Comparison of ENCODE assay signal across 8 cellular contexts in the genomic region with DNA sequence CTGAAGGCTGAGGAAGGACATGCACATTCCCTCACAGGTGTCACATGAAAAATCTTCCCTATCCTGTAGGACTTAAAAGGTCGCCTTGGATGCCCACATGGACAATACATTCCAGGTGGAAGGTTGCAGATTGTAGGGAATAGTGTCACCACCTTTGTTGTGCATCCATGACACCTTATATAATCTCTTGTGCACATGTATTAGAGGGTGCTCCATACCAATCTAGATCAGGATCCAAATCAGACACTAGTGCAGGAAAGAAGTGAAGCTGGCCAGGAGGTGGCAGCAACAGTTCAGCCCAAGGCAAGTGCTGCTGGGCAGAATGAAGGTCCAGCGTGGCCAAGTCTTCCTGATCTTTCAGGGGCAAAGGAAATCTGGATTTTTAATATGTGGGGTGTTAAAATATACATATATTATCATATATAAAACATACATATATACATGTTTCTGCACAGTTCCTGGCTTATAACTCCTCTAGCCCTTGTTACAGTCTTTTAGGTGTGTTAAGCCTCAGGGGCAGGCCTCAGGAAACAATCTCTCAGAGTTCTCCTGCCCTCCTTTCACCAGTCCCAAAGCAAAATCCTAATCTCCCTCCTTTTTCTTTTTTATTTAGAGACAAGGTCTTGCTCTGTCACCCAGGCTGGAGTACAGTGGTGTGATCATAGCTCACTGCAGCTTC. TPM values are rescaled to one million over a fixed set of nuclear protein-coding genes. Genes with fewer than 3 reads are reported as not detected.
DNase-seq lines count a peak whose midpoint lies in the region; ATAC-seq, FAIRE-seq and TF ChIP-seq lines count a peak whose summit lies in the region.

No MANE protein-coding gene starts in this region.

- DNase-seq in GM12864 (ENCODE audit: low read depth) (no peak), SK-N-SH (peak; percentile 52), anterior cingulate cortex (lab: John Stamatoyannopoulos, UW) (peak in 54 of 58 donors; percentile 3 to 80 (median 47)), hepatocyte (ENCODE audit: low spot score) (peak; percentile 81), sciatic nerve (ENCODE audit: low spot score) (peak; percentile 82)

- peak; percentile 75 for TF ChIP-seq RAD21 in SK-N-SH (IDR thresholded peaks at IDR 0.05; ENCODE audit: low read length)

- H3K4me3 ChIP-seq in GM12864 (ENCODE audit: low read depth, low read length) (no peak overlapping the region), SK-N-SH (ENCODE audit: low read depth in 2 of 2, low read length in 1 of 2) (no peak overlapping the region; a peak in 1 of 4 replicates), hepatocyte (no peak overlapping the region)

- H3K4me1 ChIP-seq in SK-N-SH (ENCODE audit: control insufficient read depth in 1 of 2, insufficient read depth in 2 of 2, low read depth in 1 of 2, low read length in 1 of 2): no peaks in the 10 kb centered on the region; a peak in 1 of 4 replicates
- no peaks in the 10 kb centered on the region for H3K4me1 ChIP-seq in hepatocyte (ENCODE audit: insufficient read depth)

- H4K20me1 ChIP-seq in SK-N-SH (ENCODE audit: insufficient read depth) (no peaks in the 10 kb centered on the region), hepatocyte (ENCODE audit: insufficient read depth, poor library complexity, severe bottlenecking) (no peaks in the 10 kb centered on the region)

- H3K27ac ChIP-seq in SK-N-SH (ENCODE audit: low read depth in 2 of 2, low read length in 1 of 2): no peak overlapping the region
- H3K27ac ChIP-seq in hepatocyte: no peak overlapping the region

- H3K9ac ChIP-seq in SK-N-SH: no peak overlapping the region

- no peak overlapping the region for H3K4me2 ChIP-seq in SK-N-SH
- no peak overlapping the region for H3K4me2 ChIP-seq in hepatocyte

- H3K27me3 ChIP-seq in SK-N-SH (ENCODE audit: insufficient read depth) (no peaks in the 10 kb centered on the region), hepatocyte (no peaks in the 10 kb centered on the region)

- peaks cover 42% of the 10 kb centered on the region for H3F3A ChIP-seq in SK-N-SH (replicated peaks; ENCODE audit: insufficient read depth)

- FAIRE-seq in A204.1 (lab: Jason Lieb, UNC): peak; percentile 84

- no peak for TF ChIP-seq EP300 in SK-N-SH (IDR thresholded peaks at IDR 0.05; ENCODE audit: borderline replicate concordance in 1 of 2, low read depth in 1 of 2, low read length in 1 of 2)

- peak; percentile 65 for TF ChIP-seq CTCF in GM12864 (IDR thresholded peaks at IDR 0.05; ENCODE audit: low read depth, low read length, missing control alignments)
- peak; percentile 72 for TF ChIP-seq CTCF in LNCAP (IDR thresholded peaks at IDR 0.05)
- peak; percentile 78 for TF ChIP-seq CTCF in SK-N-SH (IDR thresholded peaks at IDR 0.05)
- peak; percentile 75 for TF ChIP-seq CTCF in hepatocyte (IDR thresholded peaks at IDR 0.05; ENCODE audit: poor library complexity)

- H2AFZ ChIP-seq in SK-N-SH (ENCODE audit: low read depth) (no peak overlapping the region), hepatocyte (no peak overlapping the region)

- H3K9me2 ChIP-seq in SK-N-SH: no peaks in the 10 kb centered on the region
- H3K9me2 ChIP-seq in hepatocyte (replicated peaks; ENCODE audit: insufficient read depth): no peaks in the 10 kb centered on the region

- POLR2A ChIA-PET in SK-N-SH (lab: Yijun Ruan, JAX): interaction anchor here (1.0 kb wide), 1 partner anchor 42 kb away, joined by 3 read pairs; a partner anchor contains a TSS

- peaks cover 44 to 64% of the 10 kb centered on the region in 2 experiments for H3K36me3 ChIP-seq in SK-N-SH (replicated peaks in 1 of 2; ENCODE audit: control insufficient read depth in 1 of 2, insufficient read depth in 2 of 2, low read length in 1 of 2)
- no peaks in the 10 kb centered on the region for H3K36me3 ChIP-seq in hepatocyte (replicated peaks; ENCODE audit: insufficient read depth, low read depth)

- H3K9me3 ChIP-seq in SK-N-SH (no peaks in the 10 kb centered on the region), hepatocyte (ENCODE audit: low read depth) (no peaks in the 10 kb centered on the region)

- WGBS in SK-N-SH (ENCODE audit: low lambda C conversion rate): 55% methylated on average over 2 of the region's 2 CpGs
- 70% methylated on average over 2 of the region's 2 CpGs for WGBS in hepatocyte (ENCODE audit: low lambda C conversion rate, missing lambda C conversion rate)

- ATAC-seq in sciatic nerve (peak; percentile 85), GM21381 (IDR thresholded peaks at IDR 0.05; ENCODE audit: unreplicated experiment) (no peak)

- CTCF ChIA-PET in SK-N-SH (lab: Yijun Ruan, JAX): interaction anchor here (0.6 to 4.9 kb wide), 24 partner anchors 9 to 326 kb away, joined by 3 to 58 read pairs (median 4); a partner anchor contains a TSS

- intact Hi-C loops in sciatic nerve (cut with DNase I): loop anchor here (10.0 kb wide), 2 partner anchors 159 to 269 kb away; no protein-coding TSS in a partner anchor

- H3K79me2 ChIP-seq in SK-N-SH (ENCODE audit: insufficient read depth): no peaks in the 10 kb centered on the region
- H3K79me2 ChIP-seq in hepatocyte: no peaks in the 10 kb centered on the region

TF ChIP-seq in SK-N-SH, 30 proteins besides CTCF, POLR2A, EP300 and RAD21:
- 0 out of 2 replicates have a peak, but pooled peaks have one; percentile 41 for TF ChIP-seq SIN3A (IDR thresholded peaks at IDR 0.05; ENCODE audit: borderline replicate concordance, low read depth, low read length)
- TF ChIP-seq POLR2AphosphoS5 (IDR thresholded peaks at IDR 0.05; ENCODE audit: low read depth, low read length): peak; percentile 55; the same call in 1 of the 2 replicates
- TF ChIP-seq, protein P1, sequence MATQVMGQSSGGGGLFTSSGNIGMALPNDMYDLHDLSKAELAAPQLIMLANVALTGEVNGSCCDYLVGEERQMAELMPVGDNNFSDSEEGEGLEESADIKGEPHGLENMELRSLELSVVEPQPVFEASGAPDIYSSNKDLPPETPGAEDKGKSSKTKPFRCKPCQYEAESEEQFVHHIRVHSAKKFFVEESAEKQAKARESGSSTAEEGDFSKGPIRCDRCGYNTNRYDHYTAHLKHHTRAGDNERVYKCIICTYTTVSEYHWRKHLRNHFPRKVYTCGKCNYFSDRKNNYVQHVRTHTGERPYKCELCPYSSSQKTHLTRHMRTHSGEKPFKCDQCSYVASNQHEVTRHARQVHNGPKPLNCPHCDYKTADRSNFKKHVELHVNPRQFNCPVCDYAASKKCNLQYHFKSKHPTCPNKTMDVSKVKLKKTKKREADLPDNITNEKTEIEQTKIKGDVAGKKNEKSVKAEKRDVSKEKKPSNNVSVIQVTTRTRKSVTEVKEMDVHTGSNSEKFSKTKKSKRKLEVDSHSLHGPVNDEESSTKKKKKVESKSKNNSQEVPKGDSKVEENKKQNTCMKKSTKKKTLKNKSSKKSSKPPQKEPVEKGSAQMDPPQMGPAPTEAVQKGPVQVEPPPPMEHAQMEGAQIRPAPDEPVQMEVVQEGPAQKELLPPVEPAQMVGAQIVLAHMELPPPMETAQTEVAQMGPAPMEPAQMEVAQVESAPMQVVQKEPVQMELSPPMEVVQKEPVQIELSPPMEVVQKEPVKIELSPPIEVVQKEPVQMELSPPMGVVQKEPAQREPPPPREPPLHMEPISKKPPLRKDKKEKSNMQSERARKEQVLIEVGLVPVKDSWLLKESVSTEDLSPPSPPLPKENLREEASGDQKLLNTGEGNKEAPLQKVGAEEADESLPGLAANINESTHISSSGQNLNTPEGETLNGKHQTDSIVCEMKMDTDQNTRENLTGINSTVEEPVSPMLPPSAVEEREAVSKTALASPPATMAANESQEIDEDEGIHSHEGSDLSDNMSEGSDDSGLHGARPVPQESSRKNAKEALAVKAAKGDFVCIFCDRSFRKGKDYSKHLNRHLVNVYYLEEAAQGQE (IDR thresholded peaks at IDR 0.05; ENCODE audit: low read depth, low read length): no peak
- no peak for TF ChIP-seq NRF1 (IDR thresholded peaks at IDR 0.05; ENCODE audit: low read depth, low read length)
- TF ChIP-seq SMC3 (IDR thresholded peaks at IDR 0.05; ENCODE audit: low read depth, low read length): peak; percentile 74
TF ChIP-seq in SK-N-SH: peak in this region for 3.

RNA-seq across cellular contexts. Expression of a gene that starts 16.6 kb away (rescaled TPM):
- polyA plus RNA-seq in SK-N-SH (2012; rRNA removed) (52.4 and 77.6 TPM in 2 replicates), hepatocyte (14.0 and 17.0 TPM in 2 replicates)
- polyA plus RNA-seq in SK-N-SH (2012; cell fraction: cytosol; rRNA removed): 59.5 and 64.1 TPM in 2 replicates
- 42.3 and 75.9 TPM in 2 replicates for polyA plus RNA-seq in SK-N-SH (2012; cell fraction: nucleus; rRNA removed)
- total RNA-seq in hepatocyte (17.3 and 23.7 TPM in 2 replicates), sciatic nerve (19.9 TPM)

RNA-seq across cellular contexts. Expression of a gene that starts 16.9 kb away (rescaled TPM):
- 44.9 and 56.5 TPM in 2 replicates for polyA plus RNA-seq in SK-N-SH (2012; rRNA removed)
- 68.0 and 81.8 TPM in 2 replicates for polyA plus RNA-seq in SK-N-SH (2012; cell fraction: cytosol; rRNA removed)
- polyA plus RNA-seq in SK-N-SH (2012; cell fraction: nucleus; rRNA removed): 38.0 and 83.2 TPM in 2 replicates
- 56.6 and 59.0 TPM in 2 replicates for total RNA-seq in hepatocyte
- 23.0 and 26.4 TPM in 2 replicates for polyA plus RNA-seq in hepatocyte
- 35.1 TPM for total RNA-seq in sciatic nerve

RNA-seq across cellular contexts. Expression of a gene that starts 41.3 kb away (rescaled TPM):
- polyA plus RNA-seq in SK-N-SH (2012; rRNA removed) (31.1 and 40.1 TPM in 2 replicates), hepatocyte (51.0 and 61.6 TPM in 2 replicates)
- 17.8 and 23.5 TPM in 2 replicates for polyA plus RNA-seq in SK-N-SH (2012; cell fraction: cytosol; rRNA removed)
- 86.8 and 181 TPM in 2 replicates for polyA plus RNA-seq in SK-N-SH (2012; cell fraction: nucleus; rRNA removed)
- total RNA-seq in hepatocyte (82.2 and 98.4 TPM in 2 replicates), sciatic nerve (358 TPM)

RNA-seq across cellular contexts. Expression of a gene that starts 57.7 kb away (rescaled TPM):
- polyA plus RNA-seq in SK-N-SH (2012; rRNA removed) (3.4 and 3.9 TPM in 2 replicates), hepatocyte (10.5 and 11.4 TPM in 2 replicates)
- 5.3 and 5.7 TPM in 2 replicates for polyA plus RNA-seq in SK-N-SH (2012; cell fraction: cytosol; rRNA removed)
- 5.7 and 12.3 TPM in 2 replicates for polyA plus RNA-seq in SK-N-SH (2012; cell fraction: nucleus; rRNA removed)
- total RNA-seq in hepatocyte (15.2 and 18.1 TPM in 2 replicates), sciatic nerve (36.2 TPM)
